Comparison of ENCODE assay signal across 23 cellular contexts in the genomic region with DNA sequence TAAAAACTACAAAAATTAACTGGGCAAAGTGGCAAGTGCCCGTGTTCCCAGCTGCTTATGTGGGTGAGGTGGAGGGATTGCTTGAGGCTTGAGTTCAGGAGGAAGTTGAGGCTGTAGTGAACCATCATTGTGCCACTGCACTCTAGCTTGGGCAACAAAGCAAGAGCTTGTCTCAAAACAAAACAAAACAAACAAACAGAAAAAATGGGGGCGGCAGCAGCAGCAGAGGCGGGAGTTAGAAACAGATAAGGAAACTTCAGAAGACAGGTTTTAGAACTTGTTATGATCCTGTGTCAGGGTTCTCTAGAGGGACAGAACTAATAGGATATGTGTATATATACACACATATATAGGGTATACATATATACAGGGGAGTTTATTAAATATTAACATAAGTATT. TPM values are rescaled to one million over a fixed set of nuclear protein-coding genes. Genes with fewer than 3 reads are reported as not detected.
DNase-seq lines count a peak whose midpoint lies in the region; ATAC-seq and TF ChIP-seq lines count a peak whose summit lies in the region.
"Had no signal": no experiment of that assay in that cellular context is flagged by ENCODE, and none has a peak within 500 bp of the region (broad histone marks: within the 10 kb centered on the region; RNA-seq: fewer than 3 reads in every experiment).

No MANE protein-coding gene starts in this region.

- TF ChIP-seq CTCF in CD8-positive, alpha-beta T cell (IDR thresholded peaks at IDR 0.05): no peak
- TF ChIP-seq CTCF in Panc1 (IDR thresholded peaks at IDR 0.05): no peak

- H3K9me3 ChIP-seq in CD8-positive, alpha-beta T cell (ENCODE audit: low read length): no peaks in the 10 kb centered on the region
- H3K9me3 ChIP-seq in Panc1 (ENCODE audit: control insufficient read depth, insufficient read depth, low read depth, low read length): no peaks in the 10 kb centered on the region
- H3K9me3 ChIP-seq: right lobe of liver, tibial nerve had no signal

- no TSS peak for BruUV-seq in Panc1 (replicated peaks; lab: Mats Ljungman, UMichigan)

- H3K4me3 ChIP-seq in CD8-positive, alpha-beta T cell (ENCODE audit: low read depth, low read length): no peak overlapping the region
- H3K4me3 ChIP-seq in Panc1 (ENCODE audit: low read depth in 2 of 2, low read length in 2 of 2): no peak overlapping the region
- H3K4me3 ChIP-seq: right lobe of liver, tibial nerve had no signal

- peak overlapping the region; percentile 10 for H3K27ac Mint-ChIP-seq in CD8-positive, alpha-beta T cell
- H3K27ac Mint-ChIP-seq in immature natural killer cell: peak overlapping the region in 5 of 6 donors; percentile 6 to 86 (median 12)
- H3K27ac Mint-ChIP-seq: activated CD4-positive, alpha-beta T cell treated with anti-CD3 and anti-CD28 coated beads, Interleukin-2, amount 10 ng/mL, durations not matched to agents 7 days and 5 days had no signal

- H3K4me3 Mint-ChIP-seq in CD8-positive, alpha-beta T cell: no peak overlapping the region
- no peak overlapping the region for H3K4me3 Mint-ChIP-seq in immature natural killer cell
- H3K4me3 Mint-ChIP-seq: activated CD4-positive, alpha-beta T cell treated with anti-CD3 and anti-CD28 coated beads, Interleukin-2, amount 10 ng/mL, durations not matched to agents 7 days and 5 days; T-helper 2 cell treated with Interferon-gamma antibody and Interleukin-4, amounts not matched to agents 5 μg/mL and 100 μg/mL, for 36 hours had no signal

- no peaks in the 10 kb centered on the region for H3K27me3 Mint-ChIP-seq in CD8-positive, alpha-beta T cell (ENCODE audit: low read depth)
- peaks cover 0 to 4% (median 1%) of the 10 kb centered on the region in 3 donors for H3K27me3 Mint-ChIP-seq in immature natural killer cell (ENCODE audit: low read depth in 3 of 3)
- H3K27me3 Mint-ChIP-seq: activated CD4-positive, alpha-beta T cell treated with anti-CD3 and anti-CD28 coated beads, Interleukin-2, amount 10 ng/mL, durations not matched to agents 7 days and 5 days had no signal

- POLR2A ChIA-PET in CD8-positive, alpha-beta T cell (lab: Charles Lee): no interaction called here
- POLR2A ChIA-PET in Panc1 (lab: Charles Lee): no interaction called here

- H3K9me3 Mint-ChIP-seq in CD8-positive, alpha-beta T cell: no peaks in the 10 kb centered on the region
- H3K9me3 Mint-ChIP-seq in immature natural killer cell: no peaks in the 10 kb centered on the region
- H3K9me3 Mint-ChIP-seq: activated CD4-positive, alpha-beta T cell treated with anti-CD3 and anti-CD28 coated beads, Interleukin-2, amount 10 ng/mL, durations not matched to agents 7 days and 5 days; T-helper 2 cell treated with Interferon-gamma antibody and Interleukin-4, amounts not matched to agents 5 μg/mL and 100 μg/mL, for 36 hours had no signal

- H3K4me1 Mint-ChIP-seq in CD8-positive, alpha-beta T cell (ENCODE audit: low read depth): peaks cover 60% of the 10 kb centered on the region
- H3K4me1 Mint-ChIP-seq in immature natural killer cell: peaks cover 44 to 75% of the 10 kb centered on the region in 2 donors

- ATAC-seq in CD8-positive, alpha-beta T cell: no peak
- 0 out of 2 replicates have a peak, but pooled peaks have one; percentile 29 for ATAC-seq in Panc1
- ATAC-seq: SK-N-SH treated with all-trans-retinoic acid at 6 μM for 48 hours had no signal

- peaks cover 8% of the 10 kb centered on the region for H3K36me3 ChIP-seq in CD8-positive, alpha-beta T cell (ENCODE audit: insufficient read depth, low read length)
- H3K36me3 ChIP-seq in Panc1 (ENCODE audit: control insufficient read depth, insufficient read depth, low read length): no peaks in the 10 kb centered on the region
- H3K36me3 ChIP-seq: right lobe of liver had no signal

- peaks cover 74% of the 10 kb centered on the region for H3K36me3 Mint-ChIP-seq in CD8-positive, alpha-beta T cell
- H3K36me3 Mint-ChIP-seq in immature natural killer cell: peaks cover 0 to 14% (median 4%) of the 10 kb centered on the region in 3 donors

- H3K27ac ChIP-seq in CD8-positive, alpha-beta T cell (ENCODE audit: low read depth, low read length): no peak overlapping the region
- H3K27ac ChIP-seq in Panc1 (ENCODE audit: low read length): no peak overlapping the region
- H3K27ac ChIP-seq: right lobe of liver, tibial nerve, VCaP had no signal

- H3K4me1 ChIP-seq in CD8-positive, alpha-beta T cell (ENCODE audit: insufficient read depth, low read length): peaks cover 4% of the 10 kb centered on the region
- no peaks in the 10 kb centered on the region for H3K4me1 ChIP-seq in Panc1 (ENCODE audit: control insufficient read depth, insufficient read depth, low read length)

- no peaks in the 10 kb centered on the region for H3K27me3 ChIP-seq in CD8-positive, alpha-beta T cell (ENCODE audit: insufficient read depth, low read length)
- no peaks in the 10 kb centered on the region for H3K27me3 ChIP-seq in Panc1 (ENCODE audit: control insufficient read depth, insufficient read depth, low read length)
- H3K27me3 ChIP-seq: right lobe of liver, tibial nerve had no signal

- in situ Hi-C loops in Panc1 (cut with HindIII; ENCODE audit: low pct_unique_long_range_greater_than_20kb, low sequenced_read_pairs): no loop called here

- intact Hi-C loops in CD8-positive, alpha-beta T cell (cut with DNase I, micrococcal nuclease): no loop called here
- intact Hi-C loops in Panc1 (cut with micrococcal nuclease; ENCODE audit: unreplicated experiment) (no loop called here), head of caudate nucleus (cut with DNase I) (no loop called here)

- peak; percentile 46 for DNase-seq in CD1c-positive myeloid dendritic cell (ENCODE audit: extremely low spot score)
- DNase-seq in CD8-positive, alpha-beta T cell: no peak
- no peak for DNase-seq in Panc1 (ENCODE audit: low read depth, low spot score)
- DNase-seq in immature natural killer cell: no peak
- DNase-seq in head of caudate nucleus: no peak
- DNase-seq in NCI-H1417 (lab: John Stamatoyannopoulos, UW): no peak
- DNase-seq in DMS79 treated with DMSO at 0.1 percent for 48 hours (lab: John Stamatoyannopoulos, UW): no peak
- no peak for DNase-seq in NCI-H1417 treated with DMSO at 0.1 percent for 48 hours (lab: John Stamatoyannopoulos, UW)
- DNase-seq: activated CD4-positive, alpha-beta T cell treated with anti-CD3 and anti-CD28 coated beads, Interleukin-2, amount 10 ng/mL, durations not matched to agents 7 days and 5 days; activated CD8-positive, alpha-beta memory T cell treated with anti-CD3 and anti-CD28 coated beads, Interleukin-2, amount 50 U/mL, for 4 hours; activated gamma-delta T cell treated with Interleukin-2 at 50 U/mL for 16 hours; anterior cingulate cortex; C1 segment of cervical spinal cord; cortex of kidney; midbrain; NCI-H1105; NCI-H446 treated with DMSO at 0.1 percent for 48 hours; right lobe of liver; stimulated activated CD4-positive, alpha-beta T cell treated with anti-CD3 and anti-CD28 coated beads, Interleukin-15, amount 100 ng/mL, for 24 hours had no signal

- CTCF ChIA-PET in CD8-positive, alpha-beta T cell (lab: Charles Lee): no interaction called here
- CTCF ChIA-PET in Panc1 (lab: Charles Lee): no interaction called here

RNA-seq across cellular contexts. Expression of gene SCAF8, which starts 49.0 kb away (rescaled TPM):
- 10 to 100 TPM; 85.0 to 86.6 TPM for total RNA-seq in CD8-positive, alpha-beta T cell
- total RNA-seq in Panc1 (2021; ENCODE audit: unreplicated experiment): 38.9 TPM
- 15.2 TPM for polyA plus RNA-seq in Panc1 (2012; ENCODE audit: insufficient read length)
- 10 to 100 TPM in 1 of 3 donors, 1 to 10 TPM in 2; 6.4 to 18.2 (median 8.1) TPM for polyA plus RNA-seq in immature natural killer cell
